Comparison of ENCODE assay signal across 24 cellular contexts in the genomic region with DNA sequence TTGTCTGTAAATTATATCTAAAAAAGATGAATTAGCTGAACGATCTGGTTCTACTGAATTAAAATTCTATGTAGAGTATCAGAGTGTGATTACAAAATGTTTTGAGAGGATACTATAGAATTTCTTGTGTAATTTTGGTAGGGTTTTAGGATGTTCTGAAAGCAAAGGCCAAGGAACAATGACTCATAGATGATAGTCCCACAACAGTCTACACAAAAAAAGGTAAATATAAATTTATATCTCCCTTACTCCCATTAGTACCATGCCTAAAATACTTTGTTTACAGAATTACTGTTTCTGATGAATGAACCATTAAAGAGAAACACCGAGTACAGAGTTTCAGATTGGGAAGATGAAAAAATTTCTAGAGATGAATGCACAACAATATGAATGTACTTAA. TPM values are rescaled to one million over a fixed set of nuclear protein-coding genes. Genes with fewer than 3 reads are reported as not detected.
A peak's percentile ranks its signal among the peaks of the same experiment; 100 is the strongest.
DNase-seq lines count a peak whose midpoint lies in the region; ATAC-seq and TF ChIP-seq lines count a peak whose summit lies in the region.
"Had no signal": no experiment of that assay in that cellular context is flagged by ENCODE, and none has a peak within 500 bp of the region (broad histone marks: within the 10 kb centered on the region; RNA-seq: fewer than 3 reads in every experiment).

No MANE protein-coding gene starts in this region.

- no peak overlapping the region for H3K4me2 ChIP-seq in PC-3 (ENCODE audit: low read length)
- no peak overlapping the region for H3K4me2 ChIP-seq in PC-9
- H3K4me2 ChIP-seq: GM23338, SK-N-SH had no signal

- H3K27ac ChIP-seq in PC-3 (ENCODE audit: low read length) (peak overlapping the region; percentile 50), PC-9 (no peak overlapping the region), A673 (ENCODE audit: low read depth, low read length, poor library complexity, severe bottlenecking) (no peak overlapping the region)
- H3K27ac ChIP-seq: BLaER1, brain microvascular endothelial cell, parathyroid adenoma, right lobe of liver, RWPE1 had no signal

- no peaks in the 10 kb centered on the region for H3K36me3 ChIP-seq in PC-3 (ENCODE audit: low read depth, low read length)
- H3K36me3 ChIP-seq in PC-9 (ENCODE audit: low read depth) = peaks cover 3% of the 10 kb centered on the region; the same call in 1 of the 2 replicates
- H3K36me3 ChIP-seq in A673 (ENCODE audit: insufficient read depth, low read length, poor library complexity, severe bottlenecking) = no peaks in the 10 kb centered on the region
- H3K36me3 ChIP-seq: brain microvascular endothelial cell, right lobe of liver had no signal

- H3K4me3 ChIP-seq in PC-3 (ENCODE audit: low read length) (no peak overlapping the region), PC-9 (no peak overlapping the region), A673 (ENCODE audit: low read depth, low read length, poor library complexity, severe bottlenecking) (no peak overlapping the region)
- H3K4me3 ChIP-seq: BLaER1, GM23338, MG63, right lobe of liver had no signal

- peak; percentile 71 for ATAC-seq in PC-3
- ATAC-seq in central memory CD8-positive, alpha-beta T cell (replicated peaks; ENCODE audit: extremely low read depth, poor library complexity, severe bottlenecking) = no peak
- no peak for ATAC-seq in stimulated activated effector memory CD8-positive, alpha-beta T cell treated with anti-CD3 and anti-CD28 coated beads, Interleukin-12 subunit alpha, Interleukin-12 subunit beta, amount 100 ng/mL, for 72 hours
- ATAC-seq in HG03039 (IDR thresholded peaks at IDR 0.05; ENCODE audit: unreplicated experiment) = no peak
- ATAC-seq: GM23338, left cardiac atrium had no signal

- no peak overlapping the region for H3K4me3 Mint-ChIP-seq in activated naive CD4-positive, alpha-beta T cell treated with anti-CD3 and anti-CD28 coated beads, Interleukin-2, amount 50 U/mL, for 24 hours
- H3K4me3 Mint-ChIP-seq in central memory CD8-positive, alpha-beta T cell = no peak overlapping the region
- peak overlapping the region; percentile 44 for H3K4me3 Mint-ChIP-seq in stimulated activated effector memory CD8-positive, alpha-beta T cell treated with anti-CD3 and anti-CD28 coated beads, Interleukin-12 subunit alpha, Interleukin-12 subunit beta, amount 100 ng/mL, for 72 hours
- H3K4me3 Mint-ChIP-seq: endodermal cell, GM23338, naive B cell had no signal

- H3K27me3 Mint-ChIP-seq in activated naive CD4-positive, alpha-beta T cell treated with anti-CD3 and anti-CD28 coated beads, Interleukin-2, amount 50 U/mL, for 24 hours = no peaks in the 10 kb centered on the region
- no peaks in the 10 kb centered on the region for H3K27me3 Mint-ChIP-seq in central memory CD8-positive, alpha-beta T cell
- H3K27me3 Mint-ChIP-seq: naive B cell had no signal

- POLR2A ChIA-PET in PC-3 (lab: Charles Lee; ENCODE audit: unreplicated experiment) (no interaction called here), PC-9 (lab: Charles Lee; ENCODE audit: unreplicated experiment) (no interaction called here), A673 (lab: Charles Lee; ENCODE audit: low non-redundant PET) (no interaction called here)

- no peaks in the 10 kb centered on the region for H4K20me1 ChIP-seq in PC-3 (ENCODE audit: low read length)
- H4K20me1 ChIP-seq in PC-9 (ENCODE audit: insufficient read depth) = no peaks in the 10 kb centered on the region
- H4K20me1 ChIP-seq: BLaER1 had no signal

- no TSS peak for BruUV-seq in PC-3 (replicated peaks; lab: Mats Ljungman, UMichigan)
- BruUV-seq in PC-9 (replicated peaks; lab: Mats Ljungman, UMichigan) = no TSS peak
- no TSS peak for BruUV-seq in A673 (replicated peaks; lab: Mats Ljungman, UMichigan)

- H3K9ac ChIP-seq in PC-3 (ENCODE audit: low read length) = no peak overlapping the region
- H3K9ac ChIP-seq: BLaER1, parathyroid adenoma, SK-N-SH had no signal

- H3K79me2 ChIP-seq in PC-3 (ENCODE audit: low read length) = peaks cover 5% of the 10 kb centered on the region; the same call in 1 of the 2 replicates
- H3K79me2 ChIP-seq in PC-9 (ENCODE audit: low read depth) = no peaks in the 10 kb centered on the region

- H3K4me1 ChIP-seq in PC-3 (ENCODE audit: insufficient read depth, low read length) = peaks cover 33% of the 10 kb centered on the region
- no peaks in the 10 kb centered on the region for H3K4me1 ChIP-seq in PC-9 (replicated peaks; ENCODE audit: insufficient read depth)
- H3K4me1 ChIP-seq in A673 (ENCODE audit: insufficient read depth, low read length, poor library complexity, severe bottlenecking) = peaks cover 9% of the 10 kb centered on the region
- H3K4me1 ChIP-seq: parathyroid adenoma had no signal

- no peak for TF ChIP-seq CTCF in PC-3 (conservative IDR thresholded peaks at IDR 0.05; ENCODE audit: low read depth, low read length)
- TF ChIP-seq CTCF in PC-9 (conservative IDR thresholded peaks at IDR 0.05) = no peak
- TF ChIP-seq CTCF in A673 (conservative IDR thresholded peaks at IDR 0.05; ENCODE audit: low read depth, low read length) = no peak

- no peak for DNase-seq in activated naive CD4-positive, alpha-beta T cell treated with Interleukin-2 at 50 U/mL for 16 hours
- DNase-seq in PC-3 = peak; percentile 22
- no peak for DNase-seq in central memory CD8-positive, alpha-beta T cell (ENCODE audit: low spot score in 2 of 2)
- no peak for DNase-seq in stimulated activated effector memory CD8-positive, alpha-beta T cell treated with anti-CD3 and anti-CD28 coated beads, Interleukin-12 subunit alpha, Interleukin-12 subunit beta, amount 100 ng/mL, for 72 hours (ENCODE audit: low spot score in 2 of 2)
- no peak for DNase-seq in PC-9
- DNase-seq in A673 (ENCODE audit: low spot score) = no peak
- DNase-seq: ACHN; activated T-cell treated with anti-CD3 and anti-CD28 coated beads, Interleukin-2, amount 50 U/mL, for 48 hours; brain microvascular endothelial cell; EL; endodermal cell; left cardiac atrium; mesendoderm; MG63; naive B cell; NCI-H526 treated with DMSO at 0.1 percent for 48 hours; right lobe of liver had no signal

- H2AFZ ChIP-seq in PC-3 (ENCODE audit: low read length) (no peak overlapping the region), PC-9 (no peak overlapping the region)
- H2AFZ ChIP-seq: GM23338, parathyroid adenoma had no signal

- peaks cover 81% of the 10 kb centered on the region for H3K4me1 Mint-ChIP-seq in activated naive CD4-positive, alpha-beta T cell treated with anti-CD3 and anti-CD28 coated beads, Interleukin-2, amount 50 U/mL, for 24 hours
- peaks cover 42% of the 10 kb centered on the region for H3K4me1 Mint-ChIP-seq in central memory CD8-positive, alpha-beta T cell
- H3K4me1 Mint-ChIP-seq in stimulated activated effector memory CD8-positive, alpha-beta T cell treated with anti-CD3 and anti-CD28 coated beads, Interleukin-12 subunit alpha, Interleukin-12 subunit beta, amount 100 ng/mL, for 72 hours = peaks cover 30% of the 10 kb centered on the region

- no peaks in the 10 kb centered on the region for H3K9me3 Mint-ChIP-seq in activated naive CD4-positive, alpha-beta T cell treated with anti-CD3 and anti-CD28 coated beads, Interleukin-2, amount 50 U/mL, for 24 hours
- H3K9me3 Mint-ChIP-seq in central memory CD8-positive, alpha-beta T cell = no peaks in the 10 kb centered on the region
- no peaks in the 10 kb centered on the region for H3K9me3 Mint-ChIP-seq in stimulated activated effector memory CD8-positive, alpha-beta T cell treated with anti-CD3 and anti-CD28 coated beads, Interleukin-12 subunit alpha, Interleukin-12 subunit beta, amount 100 ng/mL, for 72 hours
- H3K9me3 Mint-ChIP-seq: endodermal cell, GM23338, naive B cell had no signal

- H3K27ac Mint-ChIP-seq in activated naive CD4-positive, alpha-beta T cell treated with anti-CD3 and anti-CD28 coated beads, Interleukin-2, amount 50 U/mL, for 24 hours = peak overlapping the region; percentile 43
- H3K27ac Mint-ChIP-seq in central memory CD8-positive, alpha-beta T cell (ENCODE audit: low read depth) = peak overlapping the region; percentile 91
- H3K27ac Mint-ChIP-seq in stimulated activated effector memory CD8-positive, alpha-beta T cell treated with anti-CD3 and anti-CD28 coated beads, Interleukin-12 subunit alpha, Interleukin-12 subunit beta, amount 100 ng/mL, for 72 hours = peak overlapping the region; percentile 86
- H3K27ac Mint-ChIP-seq: endodermal cell, GM23338 had no signal

- H3K9me3 ChIP-seq in PC-3 (ENCODE audit: low read length) = no peaks in the 10 kb centered on the region
- H3K9me3 ChIP-seq in PC-9 (ENCODE audit: insufficient read depth, low read depth) = no peaks in the 10 kb centered on the region
- H3K9me3 ChIP-seq in A673 (ENCODE audit: low read depth, low read length, poor library complexity, severe bottlenecking) = no peaks in the 10 kb centered on the region
- H3K9me3 ChIP-seq: BLaER1, MG63, right lobe of liver, SK-N-SH had no signal

- no peaks in the 10 kb centered on the region for H3K9me2 ChIP-seq in PC-3 (replicated peaks; ENCODE audit: low read length)
- H3K9me2 ChIP-seq in PC-9 (ENCODE audit: insufficient read depth) = no peaks in the 10 kb centered on the region
- H3K9me2 ChIP-seq: SK-N-SH had no signal

- peaks cover 3% of the 10 kb centered on the region for H3K36me3 Mint-ChIP-seq in activated naive CD4-positive, alpha-beta T cell treated with anti-CD3 and anti-CD28 coated beads, Interleukin-2, amount 50 U/mL, for 24 hours
- H3K36me3 Mint-ChIP-seq in central memory CD8-positive, alpha-beta T cell (ENCODE audit: insufficient read depth) = peaks cover 6% of the 10 kb centered on the region
- peaks cover 22% of the 10 kb centered on the region for H3K36me3 Mint-ChIP-seq in stimulated activated effector memory CD8-positive, alpha-beta T cell treated with anti-CD3 and anti-CD28 coated beads, Interleukin-12 subunit alpha, Interleukin-12 subunit beta, amount 100 ng/mL, for 72 hours

- CTCF ChIA-PET in PC-3 (lab: Charles Lee) = no interaction called here
- CTCF ChIA-PET in PC-9 (lab: Charles Lee) = no interaction called here
- CTCF ChIA-PET in A673 (lab: Charles Lee) = no interaction called here

- H3K27me3 ChIP-seq in PC-3 (ENCODE audit: low read length) (no peaks in the 10 kb centered on the region), PC-9 (ENCODE audit: insufficient read depth, low read depth) (no peaks in the 10 kb centered on the region), A673 (replicated peaks; ENCODE audit: insufficient read depth, low read depth, low read length, poor library complexity) (no peaks in the 10 kb centered on the region)
- H3K27me3 ChIP-seq: BLaER1, brain microvascular endothelial cell, MG63, right lobe of liver had no signal

- intact Hi-C loops in PC-3 (cut with micrococcal nuclease) (no loop called here), PC-9 (cut with micrococcal nuclease; ENCODE audit: unreplicated experiment) (no loop called here), A673 (cut with micrococcal nuclease; ENCODE audit: unreplicated experiment) (no loop called here)

- H3F3A ChIP-seq in PC-3 (ENCODE audit: low read length, unreplicated experiment) (no peaks in the 10 kb centered on the region), PC-9 (ENCODE audit: insufficient read depth, low read depth) (no peaks in the 10 kb centered on the region)

RNA-seq across cellular contexts. Expression of a gene that starts 9.5 kb away (rescaled TPM):
- total RNA-seq in PC-3 (2014; rRNA removed) (12.8 and 16.2 TPM in 2 replicates), PC-9 (2021) (10.3 and 14.5 TPM in 2 replicates), A673 (2021) (23.4 and 24.3 TPM in 2 replicates)
